Comparison of ENCODE assay signal across 1 cellular context in genomic region chr3:171747223-171747920, GRCh38.
TF ChIP-seq lines count a peak whose summit lies in the region.

No MANE protein-coding gene starts in this region.

TF ChIP-seq in GM23338, 12 proteins besides CTCF, POLR2A, EP300 and RAD21 (continued from another document):
- TF ChIP-seq REST (IDR thresholded peaks at IDR 0.05; ENCODE audit: unreplicated experiment) (no peak), ZNF114 (CRISPR knock-in tag; IDR thresholded peaks at IDR 0.05) (no peak), POLR2AphosphoS5 (IDR thresholded peaks at IDR 0.05; ENCODE audit: low read depth) (no peak), ZNF462 (CRISPR knock-in tag; IDR thresholded peaks at IDR 0.05) (no peak), STAT1 (IDR thresholded peaks at IDR 0.05; ENCODE audit: unreplicated experiment) (no peak), ZNF331 (CRISPR knock-in tag; IDR thresholded peaks at IDR 0.05; ENCODE audit: low read depth) (no peak), CREB1 (CRISPR knock-in tag; IDR thresholded peaks at IDR 0.05; ENCODE audit: low read depth) (no peak)
